In the genomic region with DNA sequence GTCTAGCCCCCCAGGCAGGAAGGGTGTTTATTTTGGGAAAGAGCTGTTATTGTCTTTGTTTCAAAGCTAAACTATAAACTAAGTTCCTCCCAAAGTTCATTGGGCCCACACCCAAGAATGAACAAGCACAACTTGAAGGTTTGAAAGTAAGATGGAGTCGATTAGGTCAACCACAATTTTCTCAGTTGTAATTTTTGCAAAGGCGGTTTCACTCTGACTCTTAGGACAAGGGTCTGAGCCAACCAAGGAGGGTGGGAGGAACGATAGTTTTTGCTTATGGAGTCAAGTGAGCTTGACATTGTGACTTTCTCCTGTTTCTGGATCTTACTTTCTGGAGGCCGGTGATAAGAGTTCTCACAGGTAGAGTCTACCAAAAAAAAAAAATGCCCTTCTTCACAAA, we compare ENCODE assay signal across 8 cellular contexts. TPM values are rescaled to one million over a fixed set of nuclear protein-coding genes. Genes with fewer than 3 reads are reported as not detected.
DNase-seq lines count a peak whose midpoint lies in the region; ATAC-seq, FAIRE-seq and TF ChIP-seq lines count a peak whose summit lies in the region.

No MANE protein-coding gene starts in this region.

- no peaks in the 10 kb centered on the region for H3K36me3 Mint-ChIP-seq in activated CD4-positive, alpha-beta T cell treated with anti-CD3 and anti-CD28 coated beads, Interleukin-2, amount 10 ng/mL, durations not matched to agents 7 days and 5 days (ENCODE audit: low read depth)

- no peak for TF ChIP-seq POLR2A in H54 (IDR thresholded peaks at IDR 0.05; ENCODE audit: low read depth, low read length)

- POLR2A ChIA-PET in activated CD4-positive, alpha-beta T cell treated with anti-CD3 and anti-CD28 coated beads, Interleukin-2, amount 10 ng/mL, durations not matched to agents 7 days and 5 days (lab: Charles Lee): no interaction called here

- H3K27ac Mint-ChIP-seq in activated CD4-positive, alpha-beta T cell treated with anti-CD3 and anti-CD28 coated beads, Interleukin-2, amount 10 ng/mL, durations not matched to agents 7 days and 5 days: peak overlapping the region; percentile 88

- no peaks in the 10 kb centered on the region for H3K27me3 Mint-ChIP-seq in activated CD4-positive, alpha-beta T cell treated with anti-CD3 and anti-CD28 coated beads, Interleukin-2, amount 10 ng/mL, durations not matched to agents 7 days and 5 days

- peak; percentile 94 for ATAC-seq in GM21723 (IDR thresholded peaks at IDR 0.05; ENCODE audit: unreplicated experiment)
- peak; percentile 96 for ATAC-seq in HG03432 (IDR thresholded peaks at IDR 0.05; ENCODE audit: unreplicated experiment)

- no peak for DNase-seq in activated CD4-positive, alpha-beta T cell treated with anti-CD3 and anti-CD28 coated beads, Interleukin-2, amount 10 ng/mL, durations not matched to agents 7 days and 5 days
- no peak for DNase-seq in activated CD4-positive, alpha-beta T cell treated with anti-CD3 and anti-CD28 coated beads for 1 hour
- peak; percentile 39 for DNase-seq in stimulated activated CD8-positive, alpha-beta memory T cell treated with anti-CD3 and anti-CD28 coated beads, Interleukin-4, amount 100 ng/mL, for 48 hours
- DNase-seq in H54 (ENCODE audit: insufficient read length, low spot score) (no peak), NCI-H345 (lab: John Stamatoyannopoulos, UW) (no peak), anterior cingulate cortex (lab: John Stamatoyannopoulos, UW) (no peak)

- no peak overlapping the region for H3K4me3 Mint-ChIP-seq in activated CD4-positive, alpha-beta T cell treated with anti-CD3 and anti-CD28 coated beads, Interleukin-2, amount 10 ng/mL, durations not matched to agents 7 days and 5 days

- no peaks in the 10 kb centered on the region for H3K9me3 Mint-ChIP-seq in activated CD4-positive, alpha-beta T cell treated with anti-CD3 and anti-CD28 coated beads, Interleukin-2, amount 10 ng/mL, durations not matched to agents 7 days and 5 days

- no peak for FAIRE-seq in H54 (lab: Jason Lieb, UNC)

- CTCF ChIA-PET in activated CD4-positive, alpha-beta T cell treated with anti-CD3 and anti-CD28 coated beads, Interleukin-2, amount 10 ng/mL, durations not matched to agents 7 days and 5 days (lab: Charles Lee): interaction anchor here (0.6 to 2.6 kb wide), 4 partner anchors 14 to 985 kb away, joined by 3 to 9 read pairs (median 4); a partner anchor contains a TSS

- peaks cover 41% of the 10 kb centered on the region for H3K4me1 Mint-ChIP-seq in activated CD4-positive, alpha-beta T cell treated with anti-CD3 and anti-CD28 coated beads, Interleukin-2, amount 10 ng/mL, durations not matched to agents 7 days and 5 days

RNA-seq across cellular contexts. Expression of a gene that starts 5.8 kb away (rescaled TPM):
- total RNA-seq in activated CD4-positive, alpha-beta T cell treated with anti-CD3 and anti-CD28 coated beads, Interleukin-2, amount 10 ng/mL, durations not matched to agents 7 days and 5 days: 10 to 100 TPM; 37.7 to 46.7 TPM

RNA-seq across cellular contexts. Expression of a gene that starts 24.3 kb away (rescaled TPM):
- total RNA-seq in activated CD4-positive, alpha-beta T cell treated with anti-CD3 and anti-CD28 coated beads, Interleukin-2, amount 10 ng/mL, durations not matched to agents 7 days and 5 days: 10 to 100 TPM; 35.5 to 43.7 TPM
